1 cellular context compared by ENCODE assay signal in the genomic region with DNA sequence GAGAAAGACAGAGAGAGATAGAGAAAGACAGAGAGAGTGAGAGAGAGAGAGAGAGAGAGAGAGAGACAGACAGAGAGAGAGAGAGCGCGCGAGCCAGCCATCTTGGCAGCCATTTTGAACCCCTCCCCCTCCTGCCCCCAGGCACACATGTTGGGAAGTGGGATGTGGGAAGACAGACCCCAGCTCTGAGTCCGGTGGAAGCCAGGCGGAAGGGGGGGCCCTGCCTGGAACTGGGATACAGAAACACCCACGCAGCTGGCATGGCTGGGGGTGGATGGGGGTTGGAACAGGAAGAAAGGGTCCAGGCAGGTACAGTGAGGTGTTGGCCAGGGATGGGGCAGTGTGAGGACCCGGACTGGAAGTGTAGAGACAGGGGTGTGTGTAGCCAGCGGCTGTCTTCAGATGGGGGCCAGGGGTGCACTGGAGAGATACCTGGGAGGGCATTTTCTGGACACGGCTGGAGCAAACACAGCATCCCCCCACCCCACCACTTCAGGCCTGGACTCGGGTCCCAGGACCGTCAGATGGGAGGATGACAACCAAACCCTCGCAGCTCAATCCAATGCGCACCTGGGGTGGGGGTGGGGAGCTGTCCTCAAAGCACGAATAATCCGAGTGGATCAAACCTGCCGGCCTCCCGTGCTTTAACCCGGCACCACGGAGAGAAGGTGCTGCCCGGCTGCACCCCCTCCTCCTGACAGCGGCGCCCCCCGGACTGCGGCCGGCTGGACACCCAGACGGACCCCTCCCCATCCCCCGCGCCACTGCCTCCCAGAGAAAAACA.
TF ChIP-seq lines count a peak whose summit lies in the region.

No MANE protein-coding gene starts in this region.

TF ChIP-seq in WTC11, 78 proteins besides CTCF, POLR2A, EP300 and RAD21 (continued from another document):
- TF ChIP-seq ZNF281 (CRISPR knock-in tag; IDR thresholded peaks at IDR 0.05) = peak; percentile 71; the same call in 1 of the 2 replicates
